ENCODE assay signal across 1 cellular context in genomic region chr5:74408150-74409043, GRCh38.
A peak's percentile ranks its signal among the peaks of the same experiment; 100 is the strongest.
TF ChIP-seq lines count a peak whose summit lies in the region.

No MANE protein-coding gene starts in this region.

TF ChIP-seq in HepG2, 621 proteins besides CTCF, POLR2A, EP300 and RAD21 (continued from another document):
- peak; percentile 78; the same call in 1 of the 2 replicates for TF ChIP-seq NFIC (IDR thresholded peaks at IDR 0.05; ENCODE audit: low read length)
- no peak for TF ChIP-seq ZNF788 (CRISPR knock-in tag; IDR thresholded peaks at IDR 0.05; ENCODE audit: borderline replicate concordance)
- no peak for TF ChIP-seq ZNF550 (CRISPR knock-in tag; IDR thresholded peaks at IDR 0.05; ENCODE audit: borderline replicate concordance)
- no peak for TF ChIP-seq ZNF335 (CRISPR knock-in tag; IDR thresholded peaks at IDR 0.05)
- no peak for TF ChIP-seq THAP7 (CRISPR knock-in tag; IDR thresholded peaks at IDR 0.05)
- 0 out of 2 replicates have a peak, but pooled peaks have one; percentile 27 for TF ChIP-seq ATF2 (CRISPR knock-in tag; IDR thresholded peaks at IDR 0.05)
- TF ChIP-seq ZGPAT (CRISPR knock-in tag; IDR thresholded peaks at IDR 0.05), result peak; percentile 71
- TF ChIP-seq ZNF772 (CRISPR knock-in tag; IDR thresholded peaks at IDR 0.05), result no peak
- TF ChIP-seq FOXO4 (CRISPR knock-in tag; conservative IDR thresholded peaks at IDR 0.05), result no peak
- peak; percentile 51; the same call in 1 of the 2 replicates for TF ChIP-seq HOMEZ (CRISPR knock-in tag; IDR thresholded peaks at IDR 0.05; ENCODE audit: low read depth)
- no peak for TF ChIP-seq TIGD3 (CRISPR knock-in tag; IDR thresholded peaks at IDR 0.05; ENCODE audit: borderline replicate concordance)
- no peak for TF ChIP-seq KDM4B (CRISPR knock-in tag; IDR thresholded peaks at IDR 0.05)
- TF ChIP-seq ZBTB20 (CRISPR knock-in tag; IDR thresholded peaks at IDR 0.05; ENCODE audit: borderline replicate concordance, low read depth), result peak; percentile 88
- peak; percentile 92 for TF ChIP-seq ELF3 (CRISPR knock-in tag; IDR thresholded peaks at IDR 0.05)
- TF ChIP-seq SKIL (CRISPR knock-in tag; IDR thresholded peaks at IDR 0.05; ENCODE audit: borderline replicate concordance), result no peak
- no peak for TF ChIP-seq ZNF230 (CRISPR knock-in tag; IDR thresholded peaks at IDR 0.05)
- TF ChIP-seq ZNF207 (IDR thresholded peaks at IDR 0.05; ENCODE audit: borderline replicate concordance), result no peak
- 0 out of 2 replicates have a peak, but pooled peaks have one; percentile 16 for TF ChIP-seq RCOR2 (CRISPR knock-in tag; IDR thresholded peaks at IDR 0.05)
- 0 out of 2 replicates have a peak, but pooled peaks have one; percentile 20 for TF ChIP-seq IRF2 (CRISPR knock-in tag; IDR thresholded peaks at IDR 0.05)
- no peak for TF ChIP-seq TRIM22 (IDR thresholded peaks at IDR 0.05)
- peak; percentile 14; the same call in 1 of the 2 replicates for TF ChIP-seq HNF4G (IDR thresholded peaks at IDR 0.05; ENCODE audit: borderline replicate concordance, low read depth, low read length)
- TF ChIP-seq HNF4G (CRISPR knock-in tag; IDR thresholded peaks at IDR 0.05; ENCODE audit: borderline replicate concordance, low read depth), result no peak
- peak; percentile 22; the same call in 1 of the 2 replicates for TF ChIP-seq SIX4 (CRISPR knock-in tag; IDR thresholded peaks at IDR 0.05)
- 0 out of 2 replicates have a peak, but pooled peaks have one; percentile 33 for TF ChIP-seq SMC3 (IDR thresholded peaks at IDR 0.05; ENCODE audit: low read length)
- no peak for TF ChIP-seq ZKSCAN1 (IDR thresholded peaks at IDR 0.05; ENCODE audit: low read length)
- peak; percentile 55; the same call in 1 of the 2 replicates for TF ChIP-seq RXRB (CRISPR knock-in tag; IDR thresholded peaks at IDR 0.05; ENCODE audit: borderline replicate concordance)
- TF ChIP-seq STAG1 (CRISPR knock-in tag; IDR thresholded peaks at IDR 0.05), result 0 out of 2 replicates have a peak, but pooled peaks have one; percentile 2
- TF ChIP-seq REST (IDR thresholded peaks at IDR 0.05; ENCODE audit: borderline replicate concordance in 1 of 2, low read depth in 1 of 2, low read length in 2 of 2), result no peak
- TF ChIP-seq FOXA1 (IDR thresholded peaks at IDR 0.05), result peak; percentile 27; the same call in 1 of the 2 replicates
- TF ChIP-seq FOXA1 (CRISPR knock-in tag; IDR thresholded peaks at IDR 0.05), result peak; percentile 80
- peak; percentile 64 for TF ChIP-seq RFX1 (IDR thresholded peaks at IDR 0.05)
- peak; percentile 26; the same call in 1 of the 2 replicates for TF ChIP-seq SMAD3 (CRISPR knock-in tag; IDR thresholded peaks at IDR 0.05)
- no peak for TF ChIP-seq ZNF678 (CRISPR knock-in tag; IDR thresholded peaks at IDR 0.05)
- no peak for TF ChIP-seq ZNF562 (CRISPR knock-in tag; IDR thresholded peaks at IDR 0.05; ENCODE audit: borderline replicate concordance)
- no peak for TF ChIP-seq ZNF431 (CRISPR knock-in tag; IDR thresholded peaks at IDR 0.05; ENCODE audit: borderline replicate concordance, low read depth)
- TF ChIP-seq THAP8 (CRISPR knock-in tag; IDR thresholded peaks at IDR 0.05; ENCODE audit: borderline replicate concordance), result no peak
- TF ChIP-seq SAP130 (CRISPR knock-in tag; IDR thresholded peaks at IDR 0.05; ENCODE audit: low read depth), result peak; percentile 53; the same call in 1 of the 2 replicates
- no peak for TF ChIP-seq ZNF580 (CRISPR knock-in tag; IDR thresholded peaks at IDR 0.05; ENCODE audit: borderline replicate concordance, low read depth)
- TF ChIP-seq ZNF205 (CRISPR knock-in tag; IDR thresholded peaks at IDR 0.05), result peak; percentile 34; the same call in 1 of the 2 replicates
- TF ChIP-seq HOXA9 (CRISPR knock-in tag; IDR thresholded peaks at IDR 0.05; ENCODE audit: borderline replicate concordance), result 0 out of 2 replicates have a peak, but pooled peaks have one; percentile 31
- peak; percentile 88; the same call in 1 of the 2 replicates for TF ChIP-seq SOX5 (CRISPR knock-in tag; IDR thresholded peaks at IDR 0.05; ENCODE audit: borderline replicate concordance)
- TF ChIP-seq HNF4A (CRISPR knock-in tag; IDR thresholded peaks at IDR 0.05), result peak; percentile 43
- peak; percentile 69; the same call in 1 of the 2 replicates for TF ChIP-seq JUNB (CRISPR knock-in tag; IDR thresholded peaks at IDR 0.05; ENCODE audit: borderline replicate concordance)
- TF ChIP-seq GATAD2A (CRISPR knock-in tag; IDR thresholded peaks at IDR 0.05), result peak; percentile 90
- peak; percentile 44; the same call in 1 of the 2 replicates for TF ChIP-seq TBX3 (IDR thresholded peaks at IDR 0.05; ENCODE audit: borderline replicate concordance)
- TF ChIP-seq ZNF12 (CRISPR knock-in tag; IDR thresholded peaks at IDR 0.05), result peak; percentile 38; the same call in 1 of the 2 replicates
TF ChIP-seq in HepG2: peak in this region for 80.
